ENCODE assay signal across 29 cellular contexts in the genomic region with DNA sequence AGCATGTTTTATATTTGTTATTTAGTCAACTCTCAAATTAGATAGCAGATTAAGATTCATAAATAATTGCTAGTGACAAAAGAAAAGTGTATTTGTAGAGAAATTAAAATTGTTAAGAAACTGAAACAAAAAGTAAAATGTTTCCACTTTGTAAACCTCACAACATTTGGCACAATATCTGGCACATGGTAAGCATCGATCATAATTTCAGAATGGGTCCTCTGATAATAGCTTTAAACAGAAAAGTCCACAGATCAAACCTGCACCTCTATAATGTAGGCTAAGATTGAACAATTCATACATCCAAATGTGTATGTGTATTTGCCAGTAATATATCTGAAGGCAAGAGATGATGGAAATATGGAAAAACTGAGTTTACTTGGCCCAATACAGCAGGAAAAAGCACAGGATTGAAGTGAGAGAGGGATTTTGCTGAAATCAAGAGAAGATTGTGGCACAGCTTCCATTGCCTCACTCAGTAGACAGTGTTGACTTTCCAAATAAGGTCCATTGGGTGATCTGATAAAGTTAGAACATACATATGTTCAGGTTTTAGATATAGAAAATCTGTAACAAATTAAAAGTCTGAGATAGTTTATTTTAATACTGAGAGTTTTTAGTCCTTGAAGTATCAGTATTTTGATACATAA. TPM values are rescaled to one million over a fixed set of nuclear protein-coding genes. Genes with fewer than 3 reads are reported as not detected.
A peak's percentile ranks its signal among the peaks of the same experiment; 100 is the strongest.
DNase-seq lines count a peak whose midpoint lies in the region; ATAC-seq, FAIRE-seq and TF ChIP-seq lines count a peak whose summit lies in the region.
"Had no signal": no experiment of that assay in that cellular context is flagged by ENCODE, and none has a peak within 500 bp of the region (broad histone marks: within the 10 kb centered on the region; RNA-seq: fewer than 3 reads in every experiment).

No MANE protein-coding gene starts in this region.

- H3K4me2 ChIP-seq in IMR-90 (ENCODE audit: low read depth, low read length), result no peak overlapping the region
- no peak overlapping the region for H3K4me2 ChIP-seq in astrocyte (ENCODE audit: low read length)
- no peak overlapping the region for H3K4me2 ChIP-seq in keratinocyte (ENCODE audit: control insufficient read depth, extremely low read depth, insufficient read depth, low read depth, low read length)

- BruUV-seq in IMR-90 (replicated peaks; lab: Mats Ljungman, UMichigan), result no TSS peak

- no peak for TF ChIP-seq CTCF in IMR-90 (conservative IDR thresholded peaks at IDR 0.05; ENCODE audit: low read depth, low read length)
- no peak for TF ChIP-seq CTCF in astrocyte (IDR thresholded peaks at IDR 0.05; ENCODE audit: insufficient read depth, low read depth, low read length)
- TF ChIP-seq CTCF in keratinocyte (optimal IDR thresholded peaks at IDR 0.05 in 1 of 3, IDR thresholded peaks at IDR 0.05 in 1 of 3, conservative IDR thresholded peaks at IDR 0.05 in 1 of 3; ENCODE audit: extremely low read depth in 1 of 3, insufficient read depth in 2 of 3, low read length in 3 of 3), result no peak
- TF ChIP-seq CTCF in RWPE1 (conservative IDR thresholded peaks at IDR 0.05; ENCODE audit: low read depth), result no peak

- TF ChIP-seq POLR2A in IMR-90 (IDR thresholded peaks at IDR 0.05; ENCODE audit: low read depth, low read length), result no peak

- no peak overlapping the region for H3K23ac ChIP-seq in IMR-90 (ENCODE audit: low read depth, low read length)

- H3K4ac ChIP-seq in IMR-90 (ENCODE audit: low read depth, low read length), result no peak overlapping the region

- H2BK5ac ChIP-seq in IMR-90 (ENCODE audit: low read depth, low read length, poor library complexity, severe bottlenecking), result no peak overlapping the region

- intact Hi-C loops in IMR-90 (cut with micrococcal nuclease) (no loop called here), sciatic nerve (cut with DNase I) (no loop called here)

- dilution Hi-C loops in IMR-90 (cut with HindIII; ENCODE audit: low sequenced_read_pairs, unreplicated experiment), result no loop called here
- dilution Hi-C loops in keratinocyte (cut with MboI; ENCODE audit: extremely low pct_ligation_motif_present, low sequenced_read_pairs), result no loop called here

- H3K4me1 Mint-ChIP-seq in astrocyte (ENCODE audit: low read depth, unreplicated experiment), result peaks cover 5% of the 10 kb centered on the region
- H3K4me1 Mint-ChIP-seq: natural killer cell had no signal

- H3K27me3 ChIP-seq in IMR-90 (ENCODE audit: control insufficient read depth, insufficient read depth, low read length), result no peaks in the 10 kb centered on the region
- H3K27me3 ChIP-seq in astrocyte (ENCODE audit: insufficient read depth, low read length), result no peaks in the 10 kb centered on the region
- H3K27me3 ChIP-seq in keratinocyte (ENCODE audit: control insufficient read depth, extremely low read depth, insufficient read depth, low read length), result no peaks in the 10 kb centered on the region
- H3K27me3 ChIP-seq: breast epithelium, colonic mucosa, right atrium auricular region, thyroid gland had no signal

- ATAC-seq in IMR-90 (ENCODE audit: low read depth) (no peak), sciatic nerve (peak; percentile 27), HG03095 (IDR thresholded peaks at IDR 0.05; ENCODE audit: unreplicated experiment) (no peak)
- ATAC-seq: activated CD8-positive, alpha-beta T cell treated with anti-CD3 and anti-CD28 coated beads for 36 hours; natural killer cell had no signal

- no CpG with 5 or more reads among the region's 1 CpG for WGBS in IMR-90 (ENCODE audit: extremely low coverage in 2 of 2, insufficient read length in 1 of 2), 2 experiments

- no peak overlapping the region for H3K4me3 Mint-ChIP-seq in astrocyte (ENCODE audit: unreplicated experiment)
- H3K4me3 Mint-ChIP-seq: activated CD8-positive, alpha-beta T cell treated with anti-CD3 and anti-CD28 coated beads for 36 hours; natural killer cell had no signal

- no peak overlapping the region for H4K5ac ChIP-seq in IMR-90 (ENCODE audit: low read depth, low read length)

- H3K9me3 ChIP-seq in IMR-90 (ENCODE audit: control insufficient read depth, insufficient read depth, low read length), result no peaks in the 10 kb centered on the region
- H3K9me3 ChIP-seq in astrocyte (ENCODE audit: insufficient read depth, low read depth, low read length), result no peaks in the 10 kb centered on the region
- H3K9me3 ChIP-seq in keratinocyte (ENCODE audit: control insufficient read depth, low read depth, low read length), result no peaks in the 10 kb centered on the region
- H3K9me3 ChIP-seq: breast epithelium, colonic mucosa, HAP-1, right atrium auricular region, thyroid gland had no signal

- TF ChIP-seq RAD21 in IMR-90 (IDR thresholded peaks at IDR 0.05; ENCODE audit: low read length), result no peak

- H4K91ac ChIP-seq in IMR-90 (ENCODE audit: insufficient read depth, low read depth, low read length), result no peak overlapping the region

- no peak overlapping the region for H2AK9ac ChIP-seq in IMR-90 (replicated peaks; ENCODE audit: low read depth, low read length, poor library complexity)

- H3K79me2 ChIP-seq in astrocyte (ENCODE audit: insufficient read depth, low read length) (no peaks in the 10 kb centered on the region), keratinocyte (ENCODE audit: control insufficient read depth, insufficient read depth, low read length) (no peaks in the 10 kb centered on the region)

- no peak overlapping the region for H2AFZ ChIP-seq in IMR-90 (replicated peaks; ENCODE audit: low read length, poor library complexity)
- no peak overlapping the region for H2AFZ ChIP-seq in astrocyte (ENCODE audit: low read depth, low read length)
- H2AFZ ChIP-seq in keratinocyte (ENCODE audit: control insufficient read depth, low read length), result no peak overlapping the region

- H3K9ac ChIP-seq in IMR-90 (ENCODE audit: low read depth, low read length) (no peak overlapping the region), astrocyte (ENCODE audit: low read length) (no peak overlapping the region), keratinocyte (ENCODE audit: control insufficient read depth, extremely low read depth, insufficient read depth, low read length) (no peak overlapping the region)

- no peaks in the 10 kb centered on the region for H3K36me3 Mint-ChIP-seq in astrocyte (ENCODE audit: low read depth, unreplicated experiment)
- H3K36me3 Mint-ChIP-seq: natural killer cell had no signal

- H2BK120ac ChIP-seq in IMR-90 (ENCODE audit: low read depth, low read length), result peak overlapping the region; percentile 23; the same call in 1 of the 2 replicates

- H4K20me1 ChIP-seq in IMR-90 (ENCODE audit: insufficient read depth, low read length) (no peaks in the 10 kb centered on the region), astrocyte (ENCODE audit: insufficient read depth, low read length) (no peaks in the 10 kb centered on the region), keratinocyte (ENCODE audit: control insufficient read depth, extremely low read depth, insufficient read depth, low read length) (no peaks in the 10 kb centered on the region)

- no peak overlapping the region for H2BK15ac ChIP-seq in IMR-90 (ENCODE audit: low read depth, low read length)

- no peak overlapping the region for H3K14ac ChIP-seq in IMR-90 (replicated peaks; ENCODE audit: low read depth, low read length)

- in situ Hi-C loops in IMR-90 (cut with MboI; ENCODE audit: low sequenced_read_pairs), result no loop called here

- H3K56ac ChIP-seq in IMR-90 (ENCODE audit: extremely low read depth, insufficient read depth, low read length), result no peak overlapping the region

- no peak overlapping the region for H2AK5ac ChIP-seq in IMR-90 (ENCODE audit: low read depth, low read length)

- H3K27ac Mint-ChIP-seq in astrocyte (ENCODE audit: unreplicated experiment), result no peak overlapping the region
- H3K27ac Mint-ChIP-seq: activated CD8-positive, alpha-beta T cell treated with anti-CD3 and anti-CD28 coated beads for 36 hours; natural killer cell had no signal

- no peak overlapping the region for H4K8ac ChIP-seq in IMR-90 (ENCODE audit: low read depth in 2 of 2, low read length in 2 of 2)

- H3K79me1 ChIP-seq in IMR-90 (ENCODE audit: low read depth in 1 of 2, low read length in 2 of 2), result no peaks in the 10 kb centered on the region

- H3K18ac ChIP-seq in IMR-90 (ENCODE audit: low read depth, low read length), result no peak overlapping the region

- H3K27ac ChIP-seq in IMR-90 (ENCODE audit: insufficient read depth, low read length), result no peak overlapping the region
- H3K27ac ChIP-seq in astrocyte (ENCODE audit: low read depth, low read length), result no peak overlapping the region
- no peak overlapping the region for H3K27ac ChIP-seq in keratinocyte (ENCODE audit: control insufficient read depth, insufficient read depth, low read length)
- H3K27ac ChIP-seq in RWPE1, result no peak overlapping the region
- H3K27ac ChIP-seq: breast epithelium, C4-2B, colonic mucosa, thyroid gland had no signal

- H3K27me3 Mint-ChIP-seq in astrocyte (ENCODE audit: low read depth, unreplicated experiment), result no peaks in the 10 kb centered on the region
- H3K27me3 Mint-ChIP-seq: activated CD8-positive, alpha-beta T cell treated with anti-CD3 and anti-CD28 coated beads for 36 hours had no signal

- H3K4me1 ChIP-seq in IMR-90 (ENCODE audit: control insufficient read depth, insufficient read depth, low read length) (no peaks in the 10 kb centered on the region; the same call in 1 of the 2 replicates), astrocyte (ENCODE audit: insufficient read depth, low read length) (no peaks in the 10 kb centered on the region), keratinocyte (ENCODE audit: control insufficient read depth, extremely low read depth, insufficient read depth, low read length) (no peaks in the 10 kb centered on the region)
- H3K4me1 ChIP-seq: breast epithelium, colonic mucosa, right atrium auricular region had no signal

- H3K9me3 Mint-ChIP-seq in astrocyte (ENCODE audit: unreplicated experiment), result no peaks in the 10 kb centered on the region
- H3K9me3 Mint-ChIP-seq: activated CD8-positive, alpha-beta T cell treated with anti-CD3 and anti-CD28 coated beads for 36 hours had no signal

- H3K36me3 ChIP-seq in IMR-90 (ENCODE audit: control insufficient read depth, insufficient read depth, low read length), result no peaks in the 10 kb centered on the region
- no peaks in the 10 kb centered on the region for H3K36me3 ChIP-seq in astrocyte (ENCODE audit: insufficient read depth, low read length)
- no peaks in the 10 kb centered on the region for H3K36me3 ChIP-seq in keratinocyte (ENCODE audit: control insufficient read depth in 2 of 2, extremely low read depth in 1 of 2, insufficient read depth in 2 of 2, low read length in 2 of 2)
- H3K36me3 ChIP-seq: breast epithelium, colonic mucosa, HAP-1, right atrium auricular region, thyroid gland had no signal

- DNase-seq in IMR-90, result no peak
- DNase-seq in astrocyte (ENCODE audit: low read depth), result no peak
- DNase-seq in keratinocyte (ENCODE audit: low read depth, low spot score), result no peak
- DNase-seq in sciatic nerve (ENCODE audit: low spot score), result no peak
- no peak for DNase-seq in NCI-H146 (lab: John Stamatoyannopoulos, UW)
- DNase-seq in RWPE1 (ENCODE audit: low spot score), result no peak
- no peak for DNase-seq in putamen (ENCODE audit: low spot score)
- DNase-seq: activated CD4-positive, CD25-positive, alpha-beta regulatory T cell treated with anti-CD3 and anti-CD28 coated beads, Interleukin-2, amount 50 U/mL, for 72 hours; activated CD8-positive, alpha-beta T cell treated with anti-CD3 and anti-CD28 coated beads for 36 hours; activated gamma-delta T cell; activated T-cell treated with anti-CD3 and anti-CD28 coated beads for 4 hours; Calu3; colonic mucosa; natural killer cell; NCI-H1092 treated with DMSO at 0.1 percent for 48 hours; NCI-H2081 treated with DMSO at 0.1 percent for 48 hours; NCI-H446; SHP77; stimulated activated CD4-positive, alpha-beta T cell treated with anti-CD3 and anti-CD28 coated beads, Interleukin-12 subunit alpha, Interleukin-12 subunit beta, amount 100 ng/mL, for 4 hours; stimulated activated CD4-positive, alpha-beta T cell treated with anti-CD3 and anti-CD28 coated beads, Interleukin-4, amount 100 ng/mL, for 24 hours; stimulated activated naive CD4-positive, alpha-beta T cell treated with Interleukin-2 at 50 U/mL for 16 hours; SW 1271; thyroid gland had no signal

- H3K9me1 ChIP-seq in IMR-90 (ENCODE audit: insufficient read depth, low read length), result no peaks in the 10 kb centered on the region
- no peaks in the 10 kb centered on the region for H3K9me1 ChIP-seq in keratinocyte (ENCODE audit: control insufficient read depth, extremely low read depth, insufficient read depth, low read length)

- CTCF ChIA-PET in IMR-90 (lab: Yijun Ruan, JAX) (no interaction called here), RWPE1 (lab: Yijun Ruan, JAX) (no interaction called here)

- no peak overlapping the region for H2BK20ac ChIP-seq in IMR-90 (ENCODE audit: low read depth, low read length)

- POLR2A ChIA-PET in IMR-90 (lab: Charles Lee; ENCODE audit: unreplicated experiment), result no interaction called here
- POLR2A ChIA-PET in RWPE1 (lab: Yijun Ruan, JAX; ENCODE audit: low non-redundant PET), result no interaction called here

- peak; percentile 5 for FAIRE-seq in astrocyte (lab: Jason Lieb, UNC)
- peak; percentile 9 for FAIRE-seq in keratinocyte (lab: Jason Lieb, UNC)
- FAIRE-seq: GM12891 had no signal

- H3K4me3 ChIP-seq in IMR-90 (ENCODE audit: insufficient read depth, low read depth, low read length) (no peak overlapping the region), astrocyte (ENCODE audit: insufficient read depth, low read depth, low read length) (no peak overlapping the region), keratinocyte (ENCODE audit: control insufficient read depth in 2 of 3, extremely low read depth in 1 of 3, insufficient read depth in 2 of 3, low read depth in 1 of 3, low read length in 3 of 3) (no peak overlapping the region)
- H3K4me3 ChIP-seq: breast epithelium, colonic mucosa, HAP-1, right atrium auricular region, thyroid gland had no signal

RNA-seq across cellular contexts. Expression of gene COBLL1, which starts 39.4 kb away (rescaled TPM):
- total RNA-seq in IMR-90 (2012; rRNA removed), result 1.1 and 2.2 TPM in 2 replicates
- 0.79 and 1.2 TPM in 2 replicates for polyA plus RNA-seq in IMR-90 (2012; rRNA removed)
- polyA plus RNA-seq in IMR-90 (2012; cell fraction: cytosol; rRNA removed), result 0.26 and 0.47 TPM in 2 replicates
- 0.33 and 2.0 TPM in 2 replicates for polyA plus RNA-seq in IMR-90 (2012; cell fraction: nucleus; rRNA removed; ENCODE audit: low replicate concordance)
- 17.6 and 18.6 TPM in 2 replicates for total RNA-seq in astrocyte
- 11.1 to 25.6 TPM (median 14.9 TPM) in 3 replicates for polyA plus RNA-seq in keratinocyte
- polyA plus RNA-seq in keratinocyte (2011; ENCODE audit: low read depth), result 31.7 TPM
- 10.4 and 15.9 TPM in 2 replicates for polyA plus RNA-seq in keratinocyte (2011; cell fraction: cytosol; rRNA removed)
- 26.5 and 29.5 TPM in 2 replicates for polyA plus RNA-seq in keratinocyte (2011; cell fraction: nucleus; rRNA removed)
- 8.8 and 18.5 TPM in 2 replicates for polyA plus RNA-seq in keratinocyte (2012; ENCODE audit: low replicate concordance)
- 12.8 to 71.0 TPM (median 43.5 TPM) in 3 replicates for polyA minus RNA-seq in keratinocyte
- polyA minus RNA-seq in keratinocyte (2011; cell fraction: cytosol; rRNA and poly(A)+ RNA removed), result 11.1 TPM
- polyA minus RNA-seq in keratinocyte (2011; cell fraction: nucleus; rRNA and poly(A)+ RNA removed), result 79.5 and 114 TPM in 2 replicates
- total RNA-seq in sciatic nerve, result 119 TPM
